In genomic region chr3:73512095-73512494, GRCh38 we compare ENCODE assay signal across 18 cellular contexts.
A peak's percentile ranks its signal among the peaks of the same experiment; 100 is the strongest.
DNase-seq lines count a peak whose midpoint lies in the region; ATAC-seq and TF ChIP-seq lines count a peak whose summit lies in the region.
"Had no signal": no experiment of that assay in that cellular context is flagged by ENCODE, and none has a peak within 500 bp of the region (broad histone marks: within the 10 kb centered on the region; RNA-seq: fewer than 3 reads in every experiment).

No MANE protein-coding gene starts in this region.

- H3K18ac ChIP-seq in H9 (ENCODE audit: insufficient read length, low read depth, low read length) = no peak overlapping the region

- H3K4me2 ChIP-seq in H9 (ENCODE audit: insufficient read depth, insufficient read length, low read length) (peak overlapping the region; percentile 2), fibroblast of lung (ENCODE audit: extremely low read depth, insufficient read depth, low read length) (peak overlapping the region; percentile 90)

- no peak overlapping the region for H2BK15ac ChIP-seq in H9 (ENCODE audit: low read depth, low read length)

- H4K20me1 ChIP-seq in H9 (ENCODE audit: control insufficient read depth, insufficient read depth, insufficient read length) = no peaks in the 10 kb centered on the region
- H4K20me1 ChIP-seq in fibroblast of lung (ENCODE audit: control insufficient read depth, extremely low read depth, insufficient read depth, low read length) = no peaks in the 10 kb centered on the region

- H3K23me2 ChIP-seq in H9 (ENCODE audit: insufficient read length, low read depth, low read length, poor library complexity, severe bottlenecking) = no peaks in the 10 kb centered on the region

- intact Hi-C loops in psoas muscle (cut with DNase I) = loop anchor here in 1 of 2 donors (5.0 to 10.0 kb wide), 2 partner anchors 50 to 253 kb away; no protein-coding TSS in a partner anchor

- H3K4ac ChIP-seq in H9 (ENCODE audit: low read depth, low read length) = no peak overlapping the region

- H3K27ac Mint-ChIP-seq in H9 = no peak overlapping the region
- H3K27ac Mint-ChIP-seq: activated B cell treated with CpG ODN at 0.5 μM for 24 hours, IgD-negative memory B cell, memory B cell had no signal

- H3K14ac ChIP-seq in H9 (ENCODE audit: insufficient read depth, low read length) = no peak overlapping the region

- no peak overlapping the region for H4K5ac ChIP-seq in H9 (ENCODE audit: insufficient read length, low read depth, low read length)

- no peak overlapping the region for H2AFZ ChIP-seq in H9 (ENCODE audit: low read length)
- peak overlapping the region; percentile 51 for H2AFZ ChIP-seq in fibroblast of lung (ENCODE audit: low read length)

- H3K4me3 ChIP-seq in Peyer's patch = no peak overlapping the region
- H3K4me3 ChIP-seq in fibroblast of lung (replicated peaks in 1 of 4; ENCODE audit: control extremely low read depth in 1 of 4, insufficient read depth in 1 of 4, low read depth in 3 of 4, low read length in 4 of 4) = peak overlapping the region in 3 of 4 experiments; percentile 6 to 24 (median 19)
- H3K4me3 ChIP-seq in psoas muscle = no peak overlapping the region

- H2BK20ac ChIP-seq in H9 (ENCODE audit: low read depth, low read length, poor library complexity, severe bottlenecking) = no peak overlapping the region

- no peak overlapping the region for H3K23ac ChIP-seq in H9 (ENCODE audit: insufficient read length, low read depth, low read length)

- no peak overlapping the region for H2BK12ac ChIP-seq in H9 (ENCODE audit: insufficient read length, low read depth, low read length)

- H3K79me2 ChIP-seq in H9 (ENCODE audit: insufficient read depth, low read length) = no peaks in the 10 kb centered on the region
- H3K79me2 ChIP-seq in fibroblast of lung (ENCODE audit: control insufficient read depth, insufficient read depth, low read length) = peaks cover 10% of the 10 kb centered on the region

- no CpG with 5 or more reads among the region's 6 CpGs for WGBS in H9 (ENCODE audit: extremely low coverage, insufficient read length, low lambda C conversion rate)
- 64 to 67% (median 67%) methylated on average over 6 of the region's 6 CpGs for WGBS in psoas muscle, 3 donors

- H3K27ac ChIP-seq in H9 (ENCODE audit: insufficient read length, low read depth, low read length) = no peak overlapping the region
- H3K27ac ChIP-seq in Peyer's patch = peak overlapping the region in 3 of 4 donors; percentile 27 to 75 (median 38)
- H3K27ac ChIP-seq in fibroblast of lung (ENCODE audit: insufficient read depth, low read length) = peak overlapping the region; percentile 71
- peak overlapping the region; percentile 70 for H3K27ac ChIP-seq in psoas muscle

- H3K79me1 ChIP-seq in H9 (ENCODE audit: insufficient read depth, low read depth, low read length, poor library complexity, severe bottlenecking) = no peaks in the 10 kb centered on the region

- no peaks in the 10 kb centered on the region; the same call in 1 of the 2 replicates for H3K4me1 ChIP-seq in H9 (ENCODE audit: insufficient read depth, low read length)
- H3K4me1 ChIP-seq in Peyer's patch = peaks cover 0 to 26% (median 2%) of the 10 kb centered on the region in 4 donors
- H3K4me1 ChIP-seq in fibroblast of lung (ENCODE audit: control insufficient read depth, extremely low read depth, insufficient read depth, low read length) = peaks cover 21% of the 10 kb centered on the region
- peaks cover 42% of the 10 kb centered on the region for H3K4me1 ChIP-seq in psoas muscle

- H3K36me3 Mint-ChIP-seq in H9 (ENCODE audit: insufficient read depth in 1 of 3, low read depth in 3 of 3) = no peaks in the 10 kb centered on the region
- H3K36me3 Mint-ChIP-seq: IgD-negative memory B cell, memory B cell had no signal

- H3T11ph ChIP-seq in H9 (ENCODE audit: low read length) = no peak overlapping the region

- H2BK5ac ChIP-seq in H9 (ENCODE audit: insufficient read length, low read length) = no peak overlapping the region

- TF ChIP-seq POLR2A in Peyer's patch (IDR thresholded peaks at IDR 0.05) = no peak

- no peaks in the 10 kb centered on the region for H3K36me3 ChIP-seq in Peyer's patch
- H3K36me3 ChIP-seq in fibroblast of lung (ENCODE audit: control insufficient read depth, insufficient read depth, low read length) = no peaks in the 10 kb centered on the region
- no peaks in the 10 kb centered on the region for H3K36me3 ChIP-seq in psoas muscle (ENCODE audit: insufficient read depth in 1 of 2, low read depth in 1 of 2)

- ATAC-seq in psoas muscle = no peak
- ATAC-seq in GM18502 (IDR thresholded peaks at IDR 0.05; ENCODE audit: poor library complexity, unreplicated experiment) = no peak
- ATAC-seq: Panc1 had no signal

- H2BK120ac ChIP-seq in H9 (ENCODE audit: low read depth, low read length, poor library complexity, severe bottlenecking) = no peak overlapping the region

- H3K9ac ChIP-seq in H9 (ENCODE audit: extremely low read depth, insufficient read length, low read length) (no peak overlapping the region), fibroblast of lung (ENCODE audit: insufficient read depth, low read length) (no peak overlapping the region)

- H3K27me3 Mint-ChIP-seq in H9 (ENCODE audit: low read depth) = peaks cover 58% of the 10 kb centered on the region

- no peak for TF ChIP-seq CTCF in H9 (conservative IDR thresholded peaks at IDR 0.05)
- TF ChIP-seq CTCF in Peyer's patch (IDR thresholded peaks at IDR 0.05) = no peak
- no peak for TF ChIP-seq CTCF in fibroblast of lung (conservative IDR thresholded peaks at IDR 0.05 in 1 of 2, IDR thresholded peaks at IDR 0.05 in 1 of 2; ENCODE audit: low read depth in 1 of 2, low read length in 2 of 2)
- TF ChIP-seq CTCF in psoas muscle (IDR thresholded peaks at IDR 0.05) = no peak

- H3K9me3 Mint-ChIP-seq in H9 = no peaks in the 10 kb centered on the region
- H3K9me3 Mint-ChIP-seq: activated B cell treated with CpG ODN at 0.5 μM for 24 hours, IgD-negative memory B cell, memory B cell had no signal

- DNase-seq in H9 (no peak), Peyer's patch (no peak), fibroblast of lung (ENCODE audit: low read depth in 2 of 2) (peak in 1 of 2 donors; percentile 76), psoas muscle (no peak), NCI-H345 (lab: John Stamatoyannopoulos, UW) (no peak), SK-N-DZ (ENCODE audit: low spot score) (no peak), C1 segment of cervical spinal cord (lab: John Stamatoyannopoulos, UW) (no peak)
- DNase-seq: activated B cell treated with CpG ODN at 0.5 μM for 24 hours; activated gamma-delta T cell; H7; MV-4-11; NCI-H446 treated with DMSO at 0.1 percent for 48 hours; small intestine; stimulated activated naive CD4-positive, alpha-beta T cell treated with Interleukin-2 at 50 U/mL for 16 hours had no signal

- no peak overlapping the region for H3K56ac ChIP-seq in H9 (ENCODE audit: insufficient read length, low read depth, low read length)

- H3K4me3 Mint-ChIP-seq in H9 = no peak overlapping the region
- H3K4me3 Mint-ChIP-seq: activated B cell treated with CpG ODN at 0.5 μM for 24 hours, IgD-negative memory B cell, memory B cell had no signal

- H4K91ac ChIP-seq in H9 (ENCODE audit: insufficient read length, low read depth, low read length) = no peak overlapping the region

- H4K8ac ChIP-seq in H9 (replicated peaks; ENCODE audit: insufficient read length, low read depth, low read length) = no peak overlapping the region

- no peaks in the 10 kb centered on the region for H3K27me3 ChIP-seq in H9 (ENCODE audit: insufficient read depth, low read length)
- H3K27me3 ChIP-seq in Peyer's patch = no peaks in the 10 kb centered on the region
- no peaks in the 10 kb centered on the region for H3K27me3 ChIP-seq in fibroblast of lung (ENCODE audit: control insufficient read depth, insufficient read depth, low read length)
- no peaks in the 10 kb centered on the region for H3K27me3 ChIP-seq in psoas muscle (ENCODE audit: insufficient read depth in 3 of 3, low read length in 2 of 3)

- H3K9me3 ChIP-seq in H9 (ENCODE audit: control insufficient read depth, low read depth, low read length) = no peaks in the 10 kb centered on the region
- H3K9me3 ChIP-seq in Peyer's patch = no peaks in the 10 kb centered on the region
- no peaks in the 10 kb centered on the region for H3K9me3 ChIP-seq in fibroblast of lung (ENCODE audit: control insufficient read depth, insufficient read depth, low read depth, low read length)
- H3K9me3 ChIP-seq in psoas muscle = no peaks in the 10 kb centered on the region

- peaks cover 50 to 56% of the 10 kb centered on the region in 2 experiments for H3K4me1 Mint-ChIP-seq in H9
- H3K4me1 Mint-ChIP-seq: activated B cell treated with CpG ODN at 0.5 μM for 24 hours, IgD-negative memory B cell, memory B cell had no signal

- no peak overlapping the region for H2AK5ac ChIP-seq in H9 (ENCODE audit: insufficient read length, low read length)

Comparison
In these comparisons a context has a peak if more than half of its experiments do, and no peak if none do; other contexts are left out.
1. H3K4me3 ChIP-seq: peak in fibroblast of lung (3 of 4); none in Peyer's patch (0 of 4) and psoas muscle (single experiment).